26 cellular contexts compared by ENCODE assay signal in the genomic region with DNA sequence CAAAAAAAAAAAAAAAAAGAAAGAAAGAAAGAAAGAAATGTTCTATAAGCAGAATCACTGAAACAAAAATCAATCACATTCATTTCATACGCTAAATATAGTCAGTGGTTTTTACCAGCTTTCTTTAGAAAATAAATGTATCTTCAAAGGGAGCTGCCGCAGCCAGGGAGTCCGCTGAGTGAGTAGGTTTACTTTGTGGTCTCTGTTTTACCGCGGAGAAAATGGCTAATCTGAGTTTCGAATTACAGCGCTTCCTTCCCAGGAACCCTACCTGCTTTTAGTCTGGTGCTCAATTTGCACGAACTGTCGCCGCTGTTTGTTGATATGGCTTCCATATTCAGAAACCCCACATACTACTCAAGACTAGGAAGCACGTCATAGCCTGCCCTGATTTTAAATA.
DNase-seq lines count a peak whose midpoint lies in the region; ATAC-seq, FAIRE-seq and TF ChIP-seq lines count a peak whose summit lies in the region.
"Had no signal": no experiment of that assay in that cellular context is flagged by ENCODE, and none has a peak within 500 bp of the region (broad histone marks: within the 10 kb centered on the region; RNA-seq: fewer than 3 reads in every experiment).

No MANE protein-coding gene starts in this region.

- no peaks in the 10 kb centered on the region for H3K79me2 ChIP-seq in hepatocyte

- 33% methylated on average over 11 of the region's 11 CpGs for WGBS in hepatocyte (ENCODE audit: low lambda C conversion rate, missing lambda C conversion rate)
- 39% methylated on average over 9 of the region's 11 CpGs for WGBS in right lobe of liver (ENCODE audit: insufficient coverage, low coverage, low lambda C conversion rate, missing lambda C conversion rate)

- TF ChIP-seq POLR2A in right lobe of liver (IDR thresholded peaks at IDR 0.05) = no peak

- peak; percentile 16 for DNase-seq in NCI-H748 (lab: John Stamatoyannopoulos, UW; ENCODE audit: unreplicated experiment)
- no peak for DNase-seq in NCI-H748 treated with DMSO at 0.1 percent for 48 hours (lab: John Stamatoyannopoulos, UW)
- peak; percentile 47 for DNase-seq in NCI-H2107 treated with DMSO at 0.1 percent for 48 hours (lab: John Stamatoyannopoulos, UW; ENCODE audit: unreplicated experiment)
- DNase-seq in hepatocyte (ENCODE audit: low spot score) = no peak
- DNase-seq in urothelium cell line (ENCODE audit: low spot score) = peak; percentile 42
- DNase-seq in right lobe of liver = no peak
- no peak for DNase-seq in hepatic stellate cell (ENCODE audit: low spot score)
- DNase-seq: 8988T; BE2C; CD4-positive, CD25-positive, alpha-beta regulatory T cell; COR-L47; DMS 273 treated with DMSO at 0.1 percent for 48 hours; NCI-H1105 treated with DMSO at 0.1 percent for 48 hours; NCI-H1694 treated with DMSO at 0.1 percent for 48 hours; NCI-H345; NCI-H526; NK-92 treated with Interleukin-12 subunit alpha and Interleukin-12 subunit beta, amount 100 ng/mL, for 24 hours; SHP77; T-helper 1 cell had no signal

- peak overlapping the region; percentile 42 for H3K4me2 ChIP-seq in hepatocyte

- ATAC-seq in stimulated activated memory B cell treated with anti-CD40 and anti-IgM and Interleukin-4, amounts not matched to agents 10 μg/mL and 1 μg/mL and 100 μg/mL, for 72 hours = no peak
- no peak for ATAC-seq in right lobe of liver
- ATAC-seq: GM12878 had no signal

- peaks cover 16% of the 10 kb centered on the region for H3K27me3 Mint-ChIP-seq in stimulated activated memory B cell treated with anti-CD40 and anti-IgM and Interleukin-4, amounts not matched to agents 10 μg/mL and 1 μg/mL and 100 μg/mL, for 72 hours
- H3K27me3 Mint-ChIP-seq: CD4-positive, CD25-positive, alpha-beta regulatory T cell; IgD-negative memory B cell had no signal

- TF ChIP-seq CTCF in hepatocyte (IDR thresholded peaks at IDR 0.05; ENCODE audit: poor library complexity) (no peak), right lobe of liver (IDR thresholded peaks at IDR 0.05) (no peak)

- H4K20me1 ChIP-seq in hepatocyte (ENCODE audit: insufficient read depth, poor library complexity, severe bottlenecking) = no peaks in the 10 kb centered on the region

- no peak overlapping the region for H3K4me3 ChIP-seq in hepatocyte
- no peak overlapping the region for H3K4me3 ChIP-seq in right lobe of liver
- H3K4me3 ChIP-seq: GM12878, SK-N-MC had no signal

- no peaks in the 10 kb centered on the region for H3K36me3 Mint-ChIP-seq in stimulated activated memory B cell treated with anti-CD40 and anti-IgM and Interleukin-4, amounts not matched to agents 10 μg/mL and 1 μg/mL and 100 μg/mL, for 72 hours
- H3K36me3 Mint-ChIP-seq: CD4-positive, CD25-positive, alpha-beta regulatory T cell; IgD-negative memory B cell had no signal

- no peaks in the 10 kb centered on the region for H3K9me3 ChIP-seq in hepatocyte (ENCODE audit: low read depth)
- H3K9me3 ChIP-seq in right lobe of liver = no peaks in the 10 kb centered on the region
- H3K9me3 ChIP-seq: BE2C had no signal

- no peak overlapping the region for H3K27ac Mint-ChIP-seq in stimulated activated memory B cell treated with anti-CD40 and anti-IgM and Interleukin-4, amounts not matched to agents 10 μg/mL and 1 μg/mL and 100 μg/mL, for 72 hours
- H3K27ac Mint-ChIP-seq: CD4-positive, CD25-positive, alpha-beta regulatory T cell; IgD-negative memory B cell had no signal

- H3K36me3 ChIP-seq in hepatocyte (replicated peaks; ENCODE audit: insufficient read depth, low read depth) (no peaks in the 10 kb centered on the region), right lobe of liver (no peaks in the 10 kb centered on the region)
- H3K36me3 ChIP-seq: BE2C had no signal

- no peak for FAIRE-seq in urothelium cell line (lab: Jason Lieb, UNC)
- FAIRE-seq: GM12878, GM19239, H1, RCC 7860 had no signal

- no peaks in the 10 kb centered on the region for H3K4me1 Mint-ChIP-seq in stimulated activated memory B cell treated with anti-CD40 and anti-IgM and Interleukin-4, amounts not matched to agents 10 μg/mL and 1 μg/mL and 100 μg/mL, for 72 hours
- H3K4me1 Mint-ChIP-seq: CD4-positive, CD25-positive, alpha-beta regulatory T cell; IgD-negative memory B cell had no signal

- no peak overlapping the region for H3K27ac ChIP-seq in hepatocyte
- H3K27ac ChIP-seq in right lobe of liver = no peak overlapping the region
- H3K27ac ChIP-seq: SK-N-MC had no signal

- no peak overlapping the region for H3K4me3 Mint-ChIP-seq in stimulated activated memory B cell treated with anti-CD40 and anti-IgM and Interleukin-4, amounts not matched to agents 10 μg/mL and 1 μg/mL and 100 μg/mL, for 72 hours
- H3K4me3 Mint-ChIP-seq: CD4-positive, CD25-positive, alpha-beta regulatory T cell; IgD-negative memory B cell had no signal

- H3K4me1 ChIP-seq in hepatocyte (ENCODE audit: insufficient read depth) (peaks cover 11% of the 10 kb centered on the region), right lobe of liver (no peaks in the 10 kb centered on the region)
- H3K4me1 ChIP-seq: BE2C had no signal

- H3K27me3 ChIP-seq in hepatocyte (no peaks in the 10 kb centered on the region), right lobe of liver (no peaks in the 10 kb centered on the region)
- H3K27me3 ChIP-seq: BE2C had no signal

- H3K9me3 Mint-ChIP-seq in stimulated activated memory B cell treated with anti-CD40 and anti-IgM and Interleukin-4, amounts not matched to agents 10 μg/mL and 1 μg/mL and 100 μg/mL, for 72 hours = no peaks in the 10 kb centered on the region
- H3K9me3 Mint-ChIP-seq: IgD-negative memory B cell had no signal

- peak overlapping the region; percentile 43 for H2AFZ ChIP-seq in hepatocyte

- H3K9me2 ChIP-seq in hepatocyte (replicated peaks; ENCODE audit: insufficient read depth) = no peaks in the 10 kb centered on the region

- intact Hi-C loops in right lobe of liver (cut with DNase I) = no loop called here

Comparison
In these comparisons a context has a peak if more than half of its experiments do, and no peak if none do; other contexts are left out.
1. DNase-seq: peak in NCI-H748 (single experiment), NCI-H2107 treated with DMSO at 0.1 percent for 48 hours (single experiment) and urothelium cell line (single experiment); none in NCI-H748 treated with DMSO at 0.1 percent for 48 hours (single experiment), hepatocyte (single experiment), right lobe of liver (0 of 3) and hepatic stellate cell (single experiment).